In genomic region chr5:122149691-122150090, GRCh38 we compare ENCODE assay signal across 2 cellular contexts.
TF ChIP-seq lines count a peak whose summit lies in the region.

No MANE protein-coding gene starts in this region.

TF ChIP-seq in SK-N-SH, 30 proteins besides CTCF, POLR2A, EP300 and RAD21 (continued from another document):
- no peak for TF ChIP-seq SIN3A (IDR thresholded peaks at IDR 0.05; ENCODE audit: borderline replicate concordance, low read depth, low read length)
- no peak for TF ChIP-seq FOSL2 (IDR thresholded peaks at IDR 0.05; ENCODE audit: borderline replicate concordance, low read depth)
- no peak for TF ChIP-seq NRF1 (IDR thresholded peaks at IDR 0.05; ENCODE audit: low read depth, low read length)
- TF ChIP-seq EZH2phosphoT487 (IDR thresholded peaks at IDR 0.05; ENCODE audit: borderline replicate concordance, low read depth), result no peak
- no peak for TF ChIP-seq POLR2AphosphoS5 (IDR thresholded peaks at IDR 0.05; ENCODE audit: low read depth, low read length)
- TF ChIP-seq RFX5 (IDR thresholded peaks at IDR 0.05; ENCODE audit: low read length), result no peak
- no peak for TF ChIP-seq GATA2 (CRISPR knock-in tag; IDR thresholded peaks at IDR 0.05)
- no peak for TF ChIP-seq USF1 (IDR thresholded peaks at IDR 0.05; ENCODE audit: borderline replicate concordance, low read depth)
- TF ChIP-seq ELF1 (IDR thresholded peaks at IDR 0.05), result no peak
- TF ChIP-seq MXI1 (IDR thresholded peaks at IDR 0.05; ENCODE audit: low read depth, low read length), result no peak
- TF ChIP-seq PBX3 (IDR thresholded peaks at IDR 0.05), result no peak
- no peak for TF ChIP-seq SMC3 (IDR thresholded peaks at IDR 0.05; ENCODE audit: low read depth, low read length)

TF ChIP-seq in SK-N-SH treated with all-trans-retinoic acid at 6 μM for 48 hours, 23 proteins besides CTCF, POLR2A, EP300 and RAD21 (continued from another document):
- TF ChIP-seq PATZ1 (CRISPR knock-in tag; IDR thresholded peaks at IDR 0.05; ENCODE audit: borderline replicate concordance) (no peak), ISL1 (CRISPR knock-in tag; IDR thresholded peaks at IDR 0.05) (no peak), CSDC2 (CRISPR knock-in tag; IDR thresholded peaks at IDR 0.05) (no peak), OSR1 (CRISPR knock-in tag; IDR thresholded peaks at IDR 0.05) (no peak), BACH2 (CRISPR knock-in tag; IDR thresholded peaks at IDR 0.05; ENCODE audit: borderline replicate concordance) (no peak), ZC3H10 (CRISPR knock-in tag; IDR thresholded peaks at IDR 0.05) (no peak), TCF4 (CRISPR knock-in tag; IDR thresholded peaks at IDR 0.05; ENCODE audit: borderline replicate concordance) (no peak), ESRRG (CRISPR knock-in tag; IDR thresholded peaks at IDR 0.05) (no peak), RARB (CRISPR knock-in tag; IDR thresholded peaks at IDR 0.05) (no peak), ZFP3 (CRISPR knock-in tag; IDR thresholded peaks at IDR 0.05) (no peak), TSHZ2 (CRISPR knock-in tag; IDR thresholded peaks at IDR 0.05) (no peak), ARNTL (CRISPR knock-in tag; IDR thresholded peaks at IDR 0.05; ENCODE audit: borderline replicate concordance, low read depth) (no peak), SNAI2 (CRISPR knock-in tag; IDR thresholded peaks at IDR 0.05) (no peak), ZNF565 (CRISPR knock-in tag; conservative IDR thresholded peaks at IDR 0.05; ENCODE audit: low read depth) (no peak), PPARA (CRISPR knock-in tag; IDR thresholded peaks at IDR 0.05; ENCODE audit: borderline replicate concordance) (no peak), GLIS3 (CRISPR knock-in tag; IDR thresholded peaks at IDR 0.05) (no peak), ZNF8 (CRISPR knock-in tag; IDR thresholded peaks at IDR 0.05) (no peak), POU6F1 (CRISPR knock-in tag; IDR thresholded peaks at IDR 0.05; ENCODE audit: borderline replicate concordance, low read depth) (no peak)
